Comparison of ENCODE assay signal across 9 cellular contexts in the genomic region with DNA sequence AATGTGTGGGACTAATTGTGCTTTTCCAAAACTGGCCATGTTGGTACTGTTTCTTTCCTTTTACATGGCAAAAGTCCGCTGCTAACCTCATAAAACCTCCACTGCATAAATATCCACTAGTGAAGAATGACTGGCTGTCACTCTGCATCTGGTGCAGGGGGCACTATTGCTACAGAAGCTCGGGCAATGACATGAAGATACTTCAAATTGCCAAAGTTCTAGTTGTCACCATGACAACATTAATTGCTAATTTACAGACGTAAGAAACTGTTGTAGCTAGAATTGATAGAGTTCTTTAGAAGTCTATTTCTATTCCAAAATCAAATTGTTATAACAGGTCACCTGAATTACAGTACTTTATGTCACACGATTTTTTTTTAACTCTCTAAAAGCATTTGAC. TPM values are rescaled to one million over a fixed set of nuclear protein-coding genes. Genes with fewer than 3 reads are reported as not detected.
A peak's percentile ranks its signal among the peaks of the same experiment; 100 is the strongest.
DNase-seq lines count a peak whose midpoint lies in the region; ATAC-seq and TF ChIP-seq lines count a peak whose summit lies in the region.
"Had no signal": no experiment of that assay in that cellular context is flagged by ENCODE, and none has a peak within 500 bp of the region (broad histone marks: within the 10 kb centered on the region; RNA-seq: fewer than 3 reads in every experiment).

No MANE protein-coding gene starts in this region.

- peaks cover 8% of the 10 kb centered on the region for H3K36me3 Mint-ChIP-seq in CD4-positive, alpha-beta T cell (ENCODE audit: low read depth)
- no peaks in the 10 kb centered on the region for H3K36me3 Mint-ChIP-seq in IgD-negative memory B cell
- peaks cover 7% of the 10 kb centered on the region for H3K36me3 Mint-ChIP-seq in activated CD8-positive, alpha-beta T cell treated with anti-CD3 and anti-CD28 coated beads, Interleukin-2, amount 10 ng/mL, durations not matched to agents 7 days and 5 days (ENCODE audit: low read depth)

- H3K4me3 Mint-ChIP-seq in CD4-positive, alpha-beta T cell = peak overlapping the region; percentile 91
- peak overlapping the region; percentile 94 to 98 (median 94) for H3K4me3 Mint-ChIP-seq in IgD-negative memory B cell
- H3K4me3 Mint-ChIP-seq in activated CD8-positive, alpha-beta T cell treated with anti-CD3 and anti-CD28 coated beads, Interleukin-2, amount 10 ng/mL, durations not matched to agents 7 days and 5 days = peak overlapping the region; percentile 91

- H3K9me3 Mint-ChIP-seq in CD4-positive, alpha-beta T cell = peaks cover 9% of the 10 kb centered on the region
- H3K9me3 Mint-ChIP-seq in IgD-negative memory B cell = peaks cover 8 to 19% (median 17%) of the 10 kb centered on the region in 3 donors
- H3K9me3 Mint-ChIP-seq in activated CD8-positive, alpha-beta T cell treated with anti-CD3 and anti-CD28 coated beads, Interleukin-2, amount 10 ng/mL, durations not matched to agents 7 days and 5 days (ENCODE audit: insufficient read depth) = peaks cover under 1% of the 10 kb centered on the region

- no peaks in the 10 kb centered on the region for H3K27me3 Mint-ChIP-seq in CD4-positive, alpha-beta T cell
- H3K27me3 Mint-ChIP-seq in IgD-negative memory B cell = peaks cover 9% of the 10 kb centered on the region
- H3K27me3 Mint-ChIP-seq in activated CD8-positive, alpha-beta T cell treated with anti-CD3 and anti-CD28 coated beads, Interleukin-2, amount 10 ng/mL, durations not matched to agents 7 days and 5 days (ENCODE audit: low read depth) = peaks cover 25% of the 10 kb centered on the region

- H3K27me3 ChIP-seq in CD4-positive, alpha-beta T cell (ENCODE audit: control insufficient read depth, insufficient read depth, low read length) = no peaks in the 10 kb centered on the region
- H3K27me3 ChIP-seq in lung (ENCODE audit: control insufficient read depth, insufficient read depth) = no peaks in the 10 kb centered on the region
- no peaks in the 10 kb centered on the region for H3K27me3 ChIP-seq in ascending aorta

- H3K27ac Mint-ChIP-seq in CD4-positive, alpha-beta T cell = peak overlapping the region; percentile 95
- peak overlapping the region; percentile 99 to 100 (median 99) for H3K27ac Mint-ChIP-seq in IgD-negative memory B cell
- peak overlapping the region; percentile 92 for H3K27ac Mint-ChIP-seq in activated CD8-positive, alpha-beta T cell treated with anti-CD3 and anti-CD28 coated beads, Interleukin-2, amount 10 ng/mL, durations not matched to agents 7 days and 5 days

- WGBS in lung, 2 donors = 13% methylated on average over 4 of the region's 4 CpGs

- CTCF ChIA-PET in CD4-positive, alpha-beta T cell (lab: Charles Lee) = interaction anchor here (1.6 to 2.9 kb wide), 2 partner anchors 83 to 131 kb away, joined by 3 to 15 read pairs; partner anchors contain the start of gene METTL5
- CTCF ChIA-PET in activated CD8-positive, alpha-beta T cell treated with anti-CD3 and anti-CD28 coated beads, Interleukin-2, amount 10 ng/mL, durations not matched to agents 7 days and 5 days (lab: Charles Lee) = interaction anchor here (0.7 to 1.4 kb wide), 4 partner anchors 12 to 121 kb away, joined by 3 read pairs; no protein-coding TSS in a partner anchor

- no peak for ATAC-seq in CD4-positive, alpha-beta T cell (ENCODE audit: poor library complexity)
- ATAC-seq in activated CD8-positive, alpha-beta T cell treated with anti-CD3 and anti-CD28 coated beads, Interleukin-2, amount 10 ng/mL, durations not matched to agents 7 days and 5 days = no peak
- ATAC-seq in lung (ENCODE audit: insufficient read depth, low FRiP score) = no peak
- ATAC-seq in HG03280 (IDR thresholded peaks at IDR 0.05; ENCODE audit: unreplicated experiment) = no peak
- ATAC-seq in GM19463 (IDR thresholded peaks at IDR 0.05; ENCODE audit: unreplicated experiment) = no peak

- no peaks in the 10 kb centered on the region for H3K4me1 ChIP-seq in lung (ENCODE audit: control insufficient read depth in 2 of 2, insufficient read depth in 2 of 2, low read length in 2 of 2)
- peaks cover 0 to 4% of the 10 kb centered on the region in 2 donors for H3K4me1 ChIP-seq in ascending aorta

- H3K27ac ChIP-seq in CD4-positive, alpha-beta T cell (ENCODE audit: low read depth, low read length) = no peak overlapping the region
- no peak overlapping the region for H3K27ac ChIP-seq in lung (ENCODE audit: low read depth in 1 of 2, low read length in 1 of 2)
- no peak overlapping the region for H3K27ac ChIP-seq in ascending aorta

- no peak for TF ChIP-seq CTCF in CD4-positive, alpha-beta T cell (IDR thresholded peaks at IDR 0.05)
- TF ChIP-seq CTCF in lung (IDR thresholded peaks at IDR 0.05; ENCODE audit: control extremely low read depth, extremely low read depth) (peak; percentile 2), ascending aorta (IDR thresholded peaks at IDR 0.05) (peak in 1 of 3 experiments; percentile 23)

- peak in 2 of 10 experiments; percentile 11 to 13 for DNase-seq in CD4-positive, alpha-beta T cell
- no peak for DNase-seq in activated CD8-positive, alpha-beta T cell treated with anti-CD3 and anti-CD28 coated beads, Interleukin-2, amount 10 ng/mL, durations not matched to agents 7 days and 5 days
- DNase-seq in lung (ENCODE audit: low spot score) (no peak), ascending aorta (ENCODE audit: low spot score in 2 of 2) (no peak)
- no peak for DNase-seq in effector CD8-positive, alpha-beta T cell (lab: John Stamatoyannopoulos, UW)

- intact Hi-C loops in CD4-positive, alpha-beta T cell (cut with DNase I, micrococcal nuclease) = loop anchor here (2.0 to 10.0 kb wide), 8 partner anchors 104 to 1741 kb away; partner anchors contain the start of genes BBS5 (in 2 of the 2), METTL5 (in 2 of the 2), PPIG (in 2 of the 2) and DCAF17 (in 1 of the 2)
- intact Hi-C loops in ascending aorta (cut with DNase I) = no loop called here

- H3K4me1 Mint-ChIP-seq in CD4-positive, alpha-beta T cell (ENCODE audit: low read depth) = peaks cover 18% of the 10 kb centered on the region
- H3K4me1 Mint-ChIP-seq in IgD-negative memory B cell = peaks cover 7 to 18% (median 10%) of the 10 kb centered on the region in 3 donors
- H3K4me1 Mint-ChIP-seq in activated CD8-positive, alpha-beta T cell treated with anti-CD3 and anti-CD28 coated beads, Interleukin-2, amount 10 ng/mL, durations not matched to agents 7 days and 5 days (ENCODE audit: low read depth) = peaks cover 29% of the 10 kb centered on the region

- peaks cover 4% of the 10 kb centered on the region for H3K9me3 ChIP-seq in CD4-positive, alpha-beta T cell (ENCODE audit: control insufficient read depth, low read length)
- no peaks in the 10 kb centered on the region for H3K9me3 ChIP-seq in lung (ENCODE audit: control insufficient read depth in 2 of 2, insufficient read depth in 1 of 2, low read length in 1 of 2)
- H3K9me3 ChIP-seq in ascending aorta = no peaks in the 10 kb centered on the region

- POLR2A ChIA-PET in CD4-positive, alpha-beta T cell (lab: Charles Lee) = interaction anchor here (0.6 to 1.5 kb wide), 3 partner anchors 9 to 109 kb away, joined by 3 read pairs; partner anchors contain the start of genes PPIG and SSB
- POLR2A ChIA-PET in activated CD8-positive, alpha-beta T cell treated with anti-CD3 and anti-CD28 coated beads, Interleukin-2, amount 10 ng/mL, durations not matched to agents 7 days and 5 days (lab: Charles Lee) = interaction anchor here (1.3 to 2.9 kb wide), 2 partner anchors 10 to 40 kb away, joined by 3 to 8 read pairs; partner anchors contain the start of gene KLHL23

- H3K4me3 ChIP-seq in lung (no peak overlapping the region), ascending aorta (peak overlapping the region in 1 of 2 donors; percentile 99)

- H3K36me3 ChIP-seq in lung (ENCODE audit: control insufficient read depth in 2 of 2, insufficient read depth in 2 of 2, low read length in 2 of 2) (no peaks in the 10 kb centered on the region), ascending aorta (no peaks in the 10 kb centered on the region)

RNA-seq across cellular contexts. Expression of gene CFAP210, which starts 0.9 kb away (rescaled TPM):
- total RNA-seq in CD4-positive, alpha-beta T cell = 1 to 10 TPM; 2.2 to 3.1 TPM
- not detected for polyA plus RNA-seq in IgD-negative memory B cell
- not detected for total RNA-seq in activated CD8-positive, alpha-beta T cell treated with anti-CD3 and anti-CD28 coated beads, Interleukin-2, amount 10 ng/mL, durations not matched to agents 7 days and 5 days
- 1 to 10 TPM; 3.3 to 7.2 TPM for total RNA-seq in lung
- polyA plus RNA-seq in lung = 1 to 10 TPM; 1.2 to 3.3 TPM
- total RNA-seq in ascending aorta = not detected
- total RNA-seq: subcutaneous adipose tissue had no signal

RNA-seq across cellular contexts. Expression of gene PHOSPHO2, which starts 0.9 kb away (rescaled TPM):
- 1 to 10 TPM; 4.5 to 6.5 TPM for total RNA-seq in CD4-positive, alpha-beta T cell
- 3.8 TPM for polyA plus RNA-seq in IgD-negative memory B cell
- total RNA-seq in activated CD8-positive, alpha-beta T cell treated with anti-CD3 and anti-CD28 coated beads, Interleukin-2, amount 10 ng/mL, durations not matched to agents 7 days and 5 days = 1 to 10 TPM; 3.2 to 4.2 TPM
- total RNA-seq in lung = 10 to 100 TPM in 1 of 2 donors, 1 to 10 TPM in 1; 3.6 to 12.6 TPM
- polyA plus RNA-seq in lung = 1 to 10 TPM; 1.9 to 2.1 TPM
- total RNA-seq in ascending aorta = not detected

RNA-seq across cellular contexts. Expression of gene KLHL23, which starts 40.3 kb away (rescaled TPM):
- under 1 TPM; 0.36 to 0.39 TPM for total RNA-seq in CD4-positive, alpha-beta T cell
- polyA plus RNA-seq in IgD-negative memory B cell = 1.8 TPM
- total RNA-seq in activated CD8-positive, alpha-beta T cell treated with anti-CD3 and anti-CD28 coated beads, Interleukin-2, amount 10 ng/mL, durations not matched to agents 7 days and 5 days = 1 to 10 TPM; 6.7 to 7.4 TPM
- total RNA-seq in lung = 10 to 100 TPM in 1 of 2 donors, 1 to 10 TPM in 1; 6.8 to 37.7 TPM
- polyA plus RNA-seq in lung = 1 to 10 TPM; 3.5 to 6.1 TPM
- 1.9 TPM for total RNA-seq in ascending aorta
